Comparison of ENCODE assay signal across 8 cellular contexts in genomic region chrX:44542567-44543325, GRCh38. TPM values are rescaled to one million over a fixed set of nuclear protein-coding genes. Genes with fewer than 3 reads are reported as not detected.
DNase-seq lines count a peak whose midpoint lies in the region; ATAC-seq and TF ChIP-seq lines count a peak whose summit lies in the region.

FUNDC1 (minus strand) TSS chrX:44542859; CDS start chrX:44542832, 27 bp downstream.

- H3K27ac ChIP-seq in dorsolateral prefrontal cortex = peak within 1 kb of the TSS in 52 of 59 donors; percentile 10 to 86 (median 67)

- no peaks in the 10 kb centered on the region for H3K27me3 Mint-ChIP-seq in activated CD4-positive, alpha-beta memory T cell treated with anti-CD3 and anti-CD28 coated beads, Interleukin-2, amount 10 ng/mL, durations not matched to agents 7 days and 5 days

- POLR2A ChIA-PET in activated CD4-positive, alpha-beta memory T cell treated with anti-CD3 and anti-CD28 coated beads, Interleukin-2, amount 10 ng/mL, durations not matched to agents 7 days and 5 days (lab: Charles Lee) = interaction anchor here (1.3 to 1.6 kb wide), 2 partner anchors 330 to 332 kb away, joined by 3 to 4 read pairs; partner anchors contain the start of gene KDM6A

- peaks cover 0 to 33% (median 0%) of the 10 kb centered on the region in 45 donors for H3K27me3 ChIP-seq in dorsolateral prefrontal cortex

- peak within 1 kb of the TSS; percentile 39 to 83 (median 68) for H3K4me3 ChIP-seq in dorsolateral prefrontal cortex
- H3K4me3 ChIP-seq in lower leg skin (ENCODE audit: low read depth, poor library complexity, severe bottlenecking) = peak within 1 kb of the TSS; percentile 50

- peak within 1 kb of the TSS; percentile 81 for H3K27ac Mint-ChIP-seq in activated CD4-positive, alpha-beta memory T cell treated with anti-CD3 and anti-CD28 coated beads, Interleukin-2, amount 10 ng/mL, durations not matched to agents 7 days and 5 days

- no peaks in the 10 kb centered on the region for H3K9me3 Mint-ChIP-seq in activated CD4-positive, alpha-beta memory T cell treated with anti-CD3 and anti-CD28 coated beads, Interleukin-2, amount 10 ng/mL, durations not matched to agents 7 days and 5 days

- H3K4me3 Mint-ChIP-seq in activated CD4-positive, alpha-beta memory T cell treated with anti-CD3 and anti-CD28 coated beads, Interleukin-2, amount 10 ng/mL, durations not matched to agents 7 days and 5 days = peak within 1 kb of the TSS; percentile 85

- intact Hi-C loops in dorsolateral prefrontal cortex (cut with DNase I) (loop anchor here in 1 of 2 donors (5.0 kb wide), 1 partner anchor 330 kb away; the partner anchor contains the start of gene KDM6A), lower leg skin (cut with DNase I; ENCODE audit: low total_unique reads) (no loop called here)

- DNase-seq in CD1c-positive myeloid dendritic cell (ENCODE audit: extremely low spot score) (peak; percentile 93), NCI-H82 (lab: John Stamatoyannopoulos, UW) (peak; percentile 98), dorsolateral prefrontal cortex (peak; percentile 76 to 91 (median 87)), lower leg skin (ENCODE audit: low spot score in 2 of 2) (peak; percentile 89 to 98)
- DNase-seq in activated CD4-positive, alpha-beta memory T cell treated with anti-CD3 and anti-CD28 coated beads, Interleukin-2, amount 10 ng/mL, durations not matched to agents 7 days and 5 days = peak; percentile 90
- peak; percentile 78 to 84 for DNase-seq in stimulated activated CD4-positive, alpha-beta T cell treated with anti-CD3 and anti-CD28 coated beads, Interleukin-4, amount 100 ng/mL, for 48 hours (ENCODE audit: low read depth in 2 of 2)

- peaks cover 19% of the 10 kb centered on the region for H3K4me1 Mint-ChIP-seq in activated CD4-positive, alpha-beta memory T cell treated with anti-CD3 and anti-CD28 coated beads, Interleukin-2, amount 10 ng/mL, durations not matched to agents 7 days and 5 days

- TF ChIP-seq CTCF in dorsolateral prefrontal cortex (IDR thresholded peaks at IDR 0.05 in 54 of 56, conservative IDR thresholded peaks at IDR 0.05 in 2 of 56; ENCODE audit: low read depth in 1 of 56, partially characterized antibody in 56 of 56) = peak in 53 of 56 donors; percentile 16 to 63 (median 43)
- TF ChIP-seq CTCF in lower leg skin (IDR thresholded peaks at IDR 0.05) = no peak

- H3K36me3 Mint-ChIP-seq in activated CD4-positive, alpha-beta memory T cell treated with anti-CD3 and anti-CD28 coated beads, Interleukin-2, amount 10 ng/mL, durations not matched to agents 7 days and 5 days (ENCODE audit: low read depth) = peaks cover 9% of the 10 kb centered on the region

- ATAC-seq in GM19395 (IDR thresholded peaks at IDR 0.05; ENCODE audit: unreplicated experiment) (peak; percentile 99), HG03565 (IDR thresholded peaks at IDR 0.05; ENCODE audit: unreplicated experiment) (peak; percentile 95)

- TF ChIP-seq POLR2A in lower leg skin (IDR thresholded peaks at IDR 0.05) = no peak

- WGBS in lower leg skin, 2 donors = 1 to 4% methylated on average over 33 to 35 of the region's 35 CpGs

- CTCF ChIA-PET in activated CD4-positive, alpha-beta memory T cell treated with anti-CD3 and anti-CD28 coated beads, Interleukin-2, amount 10 ng/mL, durations not matched to agents 7 days and 5 days (lab: Charles Lee) = interaction anchor here (1.2 kb wide), 1 partner anchor 584 kb away, joined by 3 read pairs; no protein-coding TSS in a partner anchor

RNA-seq across cellular contexts. Expression of gene FUNDC1, which starts in this region (rescaled TPM):
- total RNA-seq in activated CD4-positive, alpha-beta memory T cell treated with anti-CD3 and anti-CD28 coated beads, Interleukin-2, amount 10 ng/mL, durations not matched to agents 7 days and 5 days = 10 to 100 TPM in 1 of 2 experiments, 1 to 10 TPM in 1; 9.5 to 10.3 TPM
- total RNA-seq in dorsolateral prefrontal cortex (10 to 100 TPM; 12.6 to 37.6 (median 26.6) TPM), lower leg skin (10 to 100 TPM in 3 of 4 donors, 1 to 10 TPM in 1; 8.6 to 15.9 (median 13.2) TPM)

Comparison
In these comparisons a context has a peak if more than half of its experiments do, and no peak if none do; other contexts are left out.
1. Peak in every context shown above with its lines: DNase-seq, ATAC-seq, H3K4me3 ChIP-seq and H3K27ac ChIP-seq.
2. CTCF ChIP-seq: peak in dorsolateral prefrontal cortex (53 of 56); none in lower leg skin (0 of 3).